In the genomic region with DNA sequence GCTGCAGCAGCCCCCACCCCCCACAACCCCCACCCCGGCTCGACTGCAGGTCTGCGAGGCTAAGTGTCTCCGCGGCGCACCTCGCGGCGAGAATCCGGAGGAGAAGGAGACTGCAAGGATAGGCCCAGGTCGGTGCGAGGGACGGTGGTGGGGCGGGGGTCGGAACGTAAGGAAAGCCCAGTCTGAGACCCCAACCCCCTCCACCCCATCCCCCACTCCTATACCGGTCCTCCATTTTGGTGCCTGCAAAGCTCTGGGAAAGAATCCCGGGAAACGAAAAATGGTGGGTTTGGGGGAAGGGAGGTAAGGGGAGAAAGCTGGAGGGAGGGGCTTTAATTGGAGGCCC, we compare ENCODE assay signal across 8 cellular contexts. TPM values are rescaled to one million over a fixed set of nuclear protein-coding genes. Genes with fewer than 3 reads are reported as not detected.
A peak's percentile ranks its signal among the peaks of the same experiment; 100 is the strongest.
DNase-seq lines count a peak whose midpoint lies in the region; ATAC-seq lines count a peak whose summit lies in the region.

No MANE protein-coding gene starts in this region.

- peaks cover 2% of the 10 kb centered on the region for H3K36me3 Mint-ChIP-seq in IgD-negative memory B cell
- H3K36me3 Mint-ChIP-seq in activated naive CD4-positive, alpha-beta T cell treated with anti-CD3 and anti-CD28 coated beads for 36 hours (ENCODE audit: low read depth) = peaks cover 2% of the 10 kb centered on the region

- no peaks in the 10 kb centered on the region for H3K9me3 Mint-ChIP-seq in IgD-negative memory B cell
- no peaks in the 10 kb centered on the region for H3K9me3 Mint-ChIP-seq in activated naive CD4-positive, alpha-beta T cell treated with anti-CD3 and anti-CD28 coated beads for 36 hours

- peak overlapping the region; percentile 72 to 85 (median 74) for H3K4me3 Mint-ChIP-seq in IgD-negative memory B cell
- H3K4me3 Mint-ChIP-seq in activated naive CD4-positive, alpha-beta T cell treated with anti-CD3 and anti-CD28 coated beads for 36 hours = peak overlapping the region; percentile 76

- DNase-seq in C1 segment of cervical spinal cord (lab: John Stamatoyannopoulos, UW) = peak in 8 of 14 donors; percentile 4 to 50 (median 15)
- no peak for DNase-seq in activated naive CD4-positive, alpha-beta T cell treated with anti-CD3 and anti-CD28 coated beads for 36 hours
- DNase-seq in left cardiac atrium = no peak
- DNase-seq in sciatic nerve (ENCODE audit: low spot score) = peak; percentile 62
- DNase-seq in GDM1 (lab: John Stamatoyannopoulos, UW) = no peak

- ATAC-seq in left cardiac atrium (peak; percentile 73 to 81), sciatic nerve (peak; percentile 63), GM18498 (IDR thresholded peaks at IDR 0.05; ENCODE audit: unreplicated experiment) (no peak), HG03354 (IDR thresholded peaks at IDR 0.05; ENCODE audit: poor library complexity, severe bottlenecking, unreplicated experiment) (no peak)

- CTCF ChIA-PET in activated naive CD4-positive, alpha-beta T cell treated with anti-CD3 and anti-CD28 coated beads for 36 hours (lab: Charles Lee) = no interaction called here

- H3K4me1 Mint-ChIP-seq in IgD-negative memory B cell = peaks cover 2 to 4% (median 2%) of the 10 kb centered on the region in 3 donors
- peaks cover 5% of the 10 kb centered on the region for H3K4me1 Mint-ChIP-seq in activated naive CD4-positive, alpha-beta T cell treated with anti-CD3 and anti-CD28 coated beads for 36 hours (ENCODE audit: low read depth)

- H3K27me3 Mint-ChIP-seq in IgD-negative memory B cell = peaks cover 5% of the 10 kb centered on the region
- H3K27me3 Mint-ChIP-seq in activated naive CD4-positive, alpha-beta T cell treated with anti-CD3 and anti-CD28 coated beads for 36 hours (ENCODE audit: low read depth) = no peaks in the 10 kb centered on the region

- H3K27ac Mint-ChIP-seq in IgD-negative memory B cell = no peak overlapping the region
- H3K27ac Mint-ChIP-seq in activated naive CD4-positive, alpha-beta T cell treated with anti-CD3 and anti-CD28 coated beads for 36 hours = no peak overlapping the region

- intact Hi-C loops in activated naive CD4-positive, alpha-beta T cell treated with anti-CD3 and anti-CD28 coated beads for 36 hours (cut with micrococcal nuclease) = loop anchor here (2.0 kb wide), 2 partner anchors 28 to 66 kb away; a partner anchor contains a TSS
- intact Hi-C loops in left cardiac atrium (cut with DNase I) (no loop called here), sciatic nerve (cut with DNase I) (no loop called here)

RNA-seq across cellular contexts. Expression of a gene that starts 0.6 kb away (rescaled TPM):
- polyA plus RNA-seq in IgD-negative memory B cell = 7.0 TPM
- total RNA-seq in activated naive CD4-positive, alpha-beta T cell treated with anti-CD3 and anti-CD28 coated beads for 36 hours = 10 to 100 TPM; 40.4 to 46.5 TPM
- total RNA-seq in left cardiac atrium = 100 to 1,000 TPM; 147 to 168 TPM
- 83.2 TPM for total RNA-seq in sciatic nerve

RNA-seq across cellular contexts. Expression of a gene that starts 20.6 kb away (rescaled TPM):
- 1.3 TPM for polyA plus RNA-seq in IgD-negative memory B cell
- 1 to 10 TPM; 3.2 to 3.5 TPM for total RNA-seq in activated naive CD4-positive, alpha-beta T cell treated with anti-CD3 and anti-CD28 coated beads for 36 hours
- total RNA-seq in left cardiac atrium (10 to 100 TPM; 28.6 to 42.1 TPM), sciatic nerve (49.5 TPM)

RNA-seq across cellular contexts. Expression of a gene that starts 46.9 kb away (rescaled TPM):
- polyA plus RNA-seq in IgD-negative memory B cell = not detected
- total RNA-seq in activated naive CD4-positive, alpha-beta T cell treated with anti-CD3 and anti-CD28 coated beads for 36 hours = not detected
- total RNA-seq in left cardiac atrium (1 to 10 TPM; 4.9 to 6.4 TPM), sciatic nerve (15.1 TPM)

Comparison
In these comparisons a context has a peak if more than half of its experiments do, and no peak if none do; other contexts are left out.
1. DNase-seq: peak in C1 segment of cervical spinal cord (8 of 14) and sciatic nerve (single experiment); none in activated naive CD4-positive, alpha-beta T cell treated with anti-CD3 and anti-CD28 coated beads for 36 hours (single experiment), left cardiac atrium (single experiment) and GDM1 (single experiment).
2. ATAC-seq: peak in left cardiac atrium (2 of 2) and sciatic nerve (single experiment); none in GM18498 (single experiment) and HG03354 (single experiment).
3. RNA of a gene that starts 20.6 kb away (total RNA-seq): 49.5 TPM in sciatic nerve (single experiment) and 28.6 to 42.1 TPM in left cardiac atrium; 3.2 to 3.5 TPM in activated naive CD4-positive, alpha-beta T cell treated with anti-CD3 and anti-CD28 coated beads for 36 hours; every median in the first group is over 4 times any median in the second.
4. RNA of a gene that starts 46.9 kb away (total RNA-seq): 15.1 TPM in sciatic nerve (single experiment) and 4.9 to 6.4 TPM in left cardiac atrium; not detected in activated naive CD4-positive, alpha-beta T cell treated with anti-CD3 and anti-CD28 coated beads for 36 hours; every median in the first group is over 4 times any median in the second.